Comparison of ENCODE assay signal across 9 cellular contexts in genomic region chr22:25120093-25120561, GRCh38.
DNase-seq lines count a peak whose midpoint lies in the region; ATAC-seq and TF ChIP-seq lines count a peak whose summit lies in the region.
"Had no signal": no experiment of that assay in that cellular context is flagged by ENCODE, and none has a peak within 500 bp of the region (broad histone marks: within the 10 kb centered on the region; RNA-seq: fewer than 3 reads in every experiment).

No MANE protein-coding gene starts in this region.

- POLR2A ChIA-PET in HEK293 (lab: Yijun Ruan, JAX): no interaction called here

- no peaks in the 10 kb centered on the region for H3K9me3 ChIP-seq in HEK293 (ENCODE audit: control insufficient read depth, insufficient read depth, low read depth, low read length)
- no peaks in the 10 kb centered on the region for H3K9me3 ChIP-seq in left ventricle myocardium inferior (replicated peaks)

- H3K36me3 ChIP-seq in HEK293 (ENCODE audit: control insufficient read depth in 2 of 2, insufficient read depth in 1 of 2, low read length in 2 of 2) (peaks cover 0 to 5% of the 10 kb centered on the region in 2 experiments; a peak in 1 of 3 replicates), left ventricle myocardium inferior (peaks cover 4% of the 10 kb centered on the region)

- H3K4me1 ChIP-seq in HEK293 (ENCODE audit: control insufficient read depth, insufficient read depth, low read length) (no peaks in the 10 kb centered on the region), left ventricle myocardium inferior (peaks cover 21% of the 10 kb centered on the region)

- H3K27me3 ChIP-seq in left ventricle myocardium inferior (ENCODE audit: low read depth): no peaks in the 10 kb centered on the region

- no peak for TF ChIP-seq CTCF in HEK293 (tag by site-specific recombination; IDR thresholded peaks at IDR 0.05)
- no peak for TF ChIP-seq CTCF in left ventricle myocardium inferior (IDR thresholded peaks at IDR 0.05; ENCODE audit: borderline replicate concordance)

- DNase-seq in RPMI8226 (peak; percentile 54), left ventricle myocardium inferior (no peak), sciatic nerve (ENCODE audit: low spot score) (no peak), SW 1271 (lab: John Stamatoyannopoulos, UW) (no peak)
- no peak for DNase-seq in activated CD8-positive, alpha-beta memory T cell treated with anti-CD3 and anti-CD28 coated beads, Interleukin-2, amount 50 U/mL, for 48 hours
- DNase-seq: activated T-cell treated with anti-CD3 and anti-CD28 coated beads, Interleukin-2, amount 50 U/mL, for 1 hour had no signal

- H3K4me3 ChIP-seq in HEK293 (ENCODE audit: low read depth, low read length) (no peak overlapping the region), left ventricle myocardium inferior (no peak overlapping the region)

- CTCF ChIA-PET in HEK293 (lab: Yijun Ruan, JAX): interaction anchor here (0.6 kb wide), 1 partner anchor 44 kb away, joined by 6 read pairs; no protein-coding TSS in a partner anchor

- ATAC-seq in sciatic nerve: peak; percentile 81
- no peak for ATAC-seq in HG03469 (IDR thresholded peaks at IDR 0.05; ENCODE audit: unreplicated experiment)
- no peak for ATAC-seq in GM18870 (IDR thresholded peaks at IDR 0.05; ENCODE audit: unreplicated experiment)

- intact Hi-C loops in left ventricle myocardium inferior (cut with micrococcal nuclease) (no loop called here), sciatic nerve (cut with DNase I) (no loop called here)

- H3K27ac ChIP-seq in HEK293 (ENCODE audit: extremely low read depth, low read depth, low read length) (no peak overlapping the region), left ventricle myocardium inferior (replicated peaks) (peak overlapping the region; percentile 87)

TF ChIP-seq in HEK293, 187 proteins besides CTCF, POLR2A, EP300 and RAD21:
- TF ChIP-seq ZNF692 (tag by site-specific recombination; IDR thresholded peaks at IDR 0.05) (0 out of 2 replicates have a peak, but pooled peaks have one; percentile 33), ZBTB21 (tag by site-specific recombination; IDR thresholded peaks at IDR 0.05) (0 out of 2 replicates have a peak, but pooled peaks have one; percentile 25), ZNF366 (tag by site-specific recombination; conservative IDR thresholded peaks at IDR 0.05) (no peak), KLF17 (tag by site-specific recombination; IDR thresholded peaks at IDR 0.05) (0 out of 2 replicates have a peak, but pooled peaks have one; percentile 54), HIC1 (tag by site-specific recombination; IDR thresholded peaks at IDR 0.05) (0 out of 2 replicates have a peak, but pooled peaks have one; percentile 12), ZBTB17 (tag by site-specific recombination; IDR thresholded peaks at IDR 0.05) (peak; percentile 55; the same call in 1 of the 2 replicates), ZNF629 (tag by site-specific recombination; IDR thresholded peaks at IDR 0.05) (peak; percentile 46), ZNF302 (tag by site-specific recombination; IDR thresholded peaks at IDR 0.05; ENCODE audit: low read depth) (no peak), PRDM10 (tag by site-specific recombination; IDR thresholded peaks at IDR 0.05) (peak; percentile 80), ZNF23 (tag by site-specific recombination; IDR thresholded peaks at IDR 0.05; ENCODE audit: borderline replicate concordance) (no peak), GLIS1 (tag by site-specific recombination; IDR thresholded peaks at IDR 0.05) (0 out of 2 replicates have a peak, but pooled peaks have one; percentile 22), ATF2 (tag by site-specific recombination; IDR thresholded peaks at IDR 0.05; ENCODE audit: low read depth) (peak; percentile 83), ZNF335 (tag by site-specific recombination; conservative IDR thresholded peaks at IDR 0.05) (peak; percentile 73), ZNF48 (tag by site-specific recombination; IDR thresholded peaks at IDR 0.05) (no peak)
